1 cellular context compared by ENCODE assay signal in genomic region chr2:21006423-21007128, GRCh38.
A peak's percentile ranks its signal among the peaks of the same experiment; 100 is the strongest.
TF ChIP-seq lines count a peak whose summit lies in the region.

No MANE protein-coding gene starts in this region.

TF ChIP-seq in HepG2, 621 proteins besides CTCF, POLR2A, EP300 and RAD21 (continued from another document and continues in another):
- TF ChIP-seq, protein P1, sequence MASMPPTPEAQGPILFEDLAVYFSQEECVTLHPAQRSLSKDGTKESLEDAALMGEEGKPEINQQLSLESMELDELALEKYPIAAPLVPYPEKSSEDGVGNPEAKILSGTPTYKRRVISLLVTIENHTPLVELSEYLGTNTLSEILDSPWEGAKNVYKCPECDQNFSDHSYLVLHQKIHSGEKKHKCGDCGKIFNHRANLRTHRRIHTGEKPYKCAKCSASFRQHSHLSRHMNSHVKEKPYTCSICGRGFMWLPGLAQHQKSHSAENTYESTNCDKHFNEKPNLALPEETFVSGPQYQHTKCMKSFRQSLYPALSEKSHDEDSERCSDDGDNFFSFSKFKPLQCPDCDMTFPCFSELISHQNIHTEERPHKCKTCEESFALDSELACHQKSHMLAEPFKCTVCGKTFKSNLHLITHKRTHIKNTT (CRISPR knock-in tag; IDR thresholded peaks at IDR 0.05), result no peak
- no peak for TF ChIP-seq NR2F6 (IDR thresholded peaks at IDR 0.05)
- no peak for TF ChIP-seq NR2F6 (CRISPR knock-in tag; IDR thresholded peaks at IDR 0.05)
- TF ChIP-seq, protein P2, sequence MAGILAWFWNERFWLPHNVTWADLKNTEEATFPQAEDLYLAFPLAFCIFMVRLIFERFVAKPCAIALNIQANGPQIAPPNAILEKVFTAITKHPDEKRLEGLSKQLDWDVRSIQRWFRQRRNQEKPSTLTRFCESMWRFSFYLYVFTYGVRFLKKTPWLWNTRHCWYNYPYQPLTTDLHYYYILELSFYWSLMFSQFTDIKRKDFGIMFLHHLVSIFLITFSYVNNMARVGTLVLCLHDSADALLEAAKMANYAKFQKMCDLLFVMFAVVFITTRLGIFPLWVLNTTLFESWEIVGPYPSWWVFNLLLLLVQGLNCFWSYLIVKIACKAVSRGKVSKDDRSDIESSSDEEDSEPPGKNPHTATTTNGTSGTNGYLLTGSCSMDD (CRISPR knock-in tag; IDR thresholded peaks at IDR 0.05), result 0 out of 2 replicates have a peak, but pooled peaks have one; percentile 39
- TF ChIP-seq, protein P3, sequence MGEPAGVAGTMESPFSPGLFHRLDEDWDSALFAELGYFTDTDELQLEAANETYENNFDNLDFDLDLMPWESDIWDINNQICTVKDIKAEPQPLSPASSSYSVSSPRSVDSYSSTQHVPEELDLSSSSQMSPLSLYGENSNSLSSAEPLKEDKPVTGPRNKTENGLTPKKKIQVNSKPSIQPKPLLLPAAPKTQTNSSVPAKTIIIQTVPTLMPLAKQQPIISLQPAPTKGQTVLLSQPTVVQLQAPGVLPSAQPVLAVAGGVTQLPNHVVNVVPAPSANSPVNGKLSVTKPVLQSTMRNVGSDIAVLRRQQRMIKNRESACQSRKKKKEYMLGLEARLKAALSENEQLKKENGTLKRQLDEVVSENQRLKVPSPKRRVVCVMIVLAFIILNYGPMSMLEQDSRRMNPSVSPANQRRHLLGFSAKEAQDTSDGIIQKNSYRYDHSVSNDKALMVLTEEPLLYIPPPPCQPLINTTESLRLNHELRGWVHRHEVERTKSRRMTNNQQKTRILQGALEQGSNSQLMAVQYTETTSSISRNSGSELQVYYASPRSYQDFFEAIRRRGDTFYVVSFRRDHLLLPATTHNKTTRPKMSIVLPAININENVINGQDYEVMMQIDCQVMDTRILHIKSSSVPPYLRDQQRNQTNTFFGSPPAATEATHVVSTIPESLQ (CRISPR knock-in tag; conservative IDR thresholded peaks at IDR 0.05), result no peak
- no peak for TF ChIP-seq ADNP (CRISPR knock-in tag; IDR thresholded peaks at IDR 0.05)
- TF ChIP-seq HOXA9 (CRISPR knock-in tag; IDR thresholded peaks at IDR 0.05; ENCODE audit: borderline replicate concordance), result peak; percentile 70; the same call in 1 of the 2 replicates
- TF ChIP-seq DBP (CRISPR knock-in tag; IDR thresholded peaks at IDR 0.05; ENCODE audit: not compliant biosample characterization), result peak; percentile 72
- TF ChIP-seq, protein P4, sequence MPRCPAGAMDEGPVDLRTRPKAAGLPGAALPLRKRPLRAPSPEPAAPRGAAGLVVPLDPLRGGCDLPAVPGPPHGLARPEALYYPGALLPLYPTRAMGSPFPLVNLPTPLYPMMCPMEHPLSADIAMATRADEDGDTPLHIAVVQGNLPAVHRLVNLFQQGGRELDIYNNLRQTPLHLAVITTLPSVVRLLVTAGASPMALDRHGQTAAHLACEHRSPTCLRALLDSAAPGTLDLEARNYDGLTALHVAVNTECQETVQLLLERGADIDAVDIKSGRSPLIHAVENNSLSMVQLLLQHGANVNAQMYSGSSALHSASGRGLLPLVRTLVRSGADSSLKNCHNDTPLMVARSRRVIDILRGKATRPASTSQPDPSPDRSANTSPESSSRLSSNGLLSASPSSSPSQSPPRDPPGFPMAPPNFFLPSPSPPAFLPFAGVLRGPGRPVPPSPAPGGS (CRISPR knock-in tag; IDR thresholded peaks at IDR 0.05), result 0 out of 2 replicates have a peak, but pooled peaks have one; percentile 56
- TF ChIP-seq ZNF577 (CRISPR knock-in tag; IDR thresholded peaks at IDR 0.05; ENCODE audit: borderline replicate concordance, low read depth), result no peak
- TF ChIP-seq SP5 (CRISPR knock-in tag; IDR thresholded peaks at IDR 0.05; ENCODE audit: borderline replicate concordance, low read depth), result no peak
- TF ChIP-seq, protein P5, sequence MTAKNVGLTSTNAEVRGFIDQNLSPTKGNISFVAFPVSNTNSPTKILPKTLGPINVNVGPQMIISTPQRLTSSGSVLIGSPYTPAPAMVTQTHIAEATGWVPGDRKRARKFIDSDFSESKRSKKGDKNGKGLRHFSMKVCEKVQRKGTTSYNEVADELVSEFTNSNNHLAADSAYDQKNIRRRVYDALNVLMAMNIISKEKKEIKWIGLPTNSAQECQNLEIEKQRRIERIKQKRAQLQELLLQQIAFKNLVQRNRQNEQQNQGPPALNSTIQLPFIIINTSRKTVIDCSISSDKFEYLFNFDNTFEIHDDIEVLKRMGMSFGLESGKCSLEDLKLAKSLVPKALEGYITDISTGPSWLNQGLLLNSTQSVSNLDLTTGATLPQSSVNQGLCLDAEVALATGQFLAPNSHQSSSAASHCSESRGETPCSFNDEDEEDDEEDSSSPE (CRISPR knock-in tag; IDR thresholded peaks at IDR 0.05), result no peak
- no peak for TF ChIP-seq ZNF703 (CRISPR knock-in tag; IDR thresholded peaks at IDR 0.05; ENCODE audit: borderline replicate concordance)
- TF ChIP-seq ZNF619 (CRISPR knock-in tag; IDR thresholded peaks at IDR 0.05), result no peak
- peak; percentile 7; the same call in 1 of the 2 replicates for TF ChIP-seq POGZ (CRISPR knock-in tag; IDR thresholded peaks at IDR 0.05)
- no peak; the same call in 1 of the 2 replicates for TF ChIP-seq ZNF674 (CRISPR knock-in tag; IDR thresholded peaks at IDR 0.05; ENCODE audit: low read depth)
- no peak for TF ChIP-seq TAF15 (IDR thresholded peaks at IDR 0.05; ENCODE audit: low read depth, low read length, poor library complexity, severe bottlenecking)
- peak; percentile 37; the same call in 1 of the 2 replicates for TF ChIP-seq POLR2G (IDR thresholded peaks at IDR 0.05; ENCODE audit: low read depth, low read length)
- TF ChIP-seq ZNF607 (CRISPR knock-in tag; IDR thresholded peaks at IDR 0.05; ENCODE audit: borderline replicate concordance), result no peak
- TF ChIP-seq ZSCAN29 (CRISPR knock-in tag; conservative IDR thresholded peaks at IDR 0.05), result no peak; the same call in 1 of the 2 replicates
- no peak for TF ChIP-seq SIX4 (CRISPR knock-in tag; IDR thresholded peaks at IDR 0.05)
- no peak for TF ChIP-seq FOSL1 (CRISPR knock-in tag; IDR thresholded peaks at IDR 0.05; ENCODE audit: borderline replicate concordance)
- TF ChIP-seq CC2D1A (CRISPR knock-in tag; IDR thresholded peaks at IDR 0.05), result peak; percentile 94; the same call in 1 of the 2 replicates
- TF ChIP-seq ZNF841 (CRISPR knock-in tag; IDR thresholded peaks at IDR 0.05; ENCODE audit: borderline replicate concordance), result 0 out of 2 replicates have a peak, but pooled peaks have one; percentile 43
- TF ChIP-seq TCF7L2 (IDR thresholded peaks at IDR 0.05; ENCODE audit: low read depth, low read length), result no peak
- TF ChIP-seq RNF2 (conservative IDR thresholded peaks at IDR 0.05; ENCODE audit: low read depth), result no peak
- TF ChIP-seq GFI1 (CRISPR knock-in tag; IDR thresholded peaks at IDR 0.05; ENCODE audit: borderline replicate concordance), result no peak
- TF ChIP-seq, protein P6, sequence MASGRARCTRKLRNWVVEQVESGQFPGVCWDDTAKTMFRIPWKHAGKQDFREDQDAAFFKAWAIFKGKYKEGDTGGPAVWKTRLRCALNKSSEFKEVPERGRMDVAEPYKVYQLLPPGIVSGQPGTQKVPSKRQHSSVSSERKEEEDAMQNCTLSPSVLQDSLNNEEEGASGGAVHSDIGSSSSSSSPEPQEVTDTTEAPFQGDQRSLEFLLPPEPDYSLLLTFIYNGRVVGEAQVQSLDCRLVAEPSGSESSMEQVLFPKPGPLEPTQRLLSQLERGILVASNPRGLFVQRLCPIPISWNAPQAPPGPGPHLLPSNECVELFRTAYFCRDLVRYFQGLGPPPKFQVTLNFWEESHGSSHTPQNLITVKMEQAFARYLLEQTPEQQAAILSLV (CRISPR knock-in tag; IDR thresholded peaks at IDR 0.05; ENCODE audit: borderline replicate concordance), result no peak
- TF ChIP-seq ZNF343 (CRISPR knock-in tag; IDR thresholded peaks at IDR 0.05), result no peak
- TF ChIP-seq, protein P7, sequence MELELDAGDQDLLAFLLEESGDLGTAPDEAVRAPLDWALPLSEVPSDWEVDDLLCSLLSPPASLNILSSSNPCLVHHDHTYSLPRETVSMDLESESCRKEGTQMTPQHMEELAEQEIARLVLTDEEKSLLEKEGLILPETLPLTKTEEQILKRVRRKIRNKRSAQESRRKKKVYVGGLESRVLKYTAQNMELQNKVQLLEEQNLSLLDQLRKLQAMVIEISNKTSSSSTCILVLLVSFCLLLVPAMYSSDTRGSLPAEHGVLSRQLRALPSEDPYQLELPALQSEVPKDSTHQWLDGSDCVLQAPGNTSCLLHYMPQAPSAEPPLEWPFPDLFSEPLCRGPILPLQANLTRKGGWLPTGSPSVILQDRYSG (CRISPR knock-in tag; IDR thresholded peaks at IDR 0.05), result no peak
- TF ChIP-seq FIP1L1 (IDR thresholded peaks at IDR 0.05; ENCODE audit: borderline replicate concordance, insufficient read depth, low read depth, low read length), result no peak
- no peak for TF ChIP-seq ZHX1 (CRISPR knock-in tag; IDR thresholded peaks at IDR 0.05; ENCODE audit: low read depth)
- TF ChIP-seq PHF21A (CRISPR knock-in tag; IDR thresholded peaks at IDR 0.05), result peak; percentile 51; the same call in 1 of the 2 replicates
- TF ChIP-seq ATRX (CRISPR knock-in tag; IDR thresholded peaks at IDR 0.05; ENCODE audit: borderline replicate concordance), result no peak
- no peak for TF ChIP-seq ZNF431 (CRISPR knock-in tag; IDR thresholded peaks at IDR 0.05; ENCODE audit: borderline replicate concordance, low read depth)
- 0 out of 2 replicates have a peak, but pooled peaks have one; percentile 15 for TF ChIP-seq REPIN1 (CRISPR knock-in tag; IDR thresholded peaks at IDR 0.05; ENCODE audit: borderline replicate concordance, low read depth)
- TF ChIP-seq BRCA1 (CRISPR knock-in tag; IDR thresholded peaks at IDR 0.05), result peak; percentile 60; the same call in 1 of the 2 replicates
- TF ChIP-seq DNMT1 (CRISPR knock-in tag; IDR thresholded peaks at IDR 0.05), result no peak
- TF ChIP-seq, protein P8, sequence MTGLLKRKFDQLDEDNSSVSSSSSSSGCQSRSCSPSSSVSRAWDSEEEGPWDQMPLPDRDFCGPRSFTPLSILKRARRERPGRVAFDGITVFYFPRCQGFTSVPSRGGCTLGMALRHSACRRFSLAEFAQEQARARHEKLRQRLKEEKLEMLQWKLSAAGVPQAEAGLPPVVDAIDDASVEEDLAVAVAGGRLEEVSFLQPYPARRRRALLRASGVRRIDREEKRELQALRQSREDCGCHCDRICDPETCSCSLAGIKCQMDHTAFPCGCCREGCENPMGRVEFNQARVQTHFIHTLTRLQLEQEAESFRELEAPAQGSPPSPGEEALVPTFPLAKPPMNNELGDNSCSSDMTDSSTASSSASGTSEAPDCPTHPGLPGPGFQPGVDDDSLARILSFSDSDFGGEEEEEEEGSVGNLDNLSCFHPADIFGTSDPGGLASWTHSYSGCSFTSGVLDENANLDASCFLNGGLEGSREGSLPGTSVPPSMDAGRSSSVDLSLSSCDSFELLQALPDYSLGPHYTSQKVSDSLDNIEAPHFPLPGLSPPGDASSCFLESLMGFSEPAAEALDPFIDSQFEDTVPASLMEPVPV (CRISPR knock-in tag; IDR thresholded peaks at IDR 0.05), result peak; percentile 35; the same call in 1 of the 2 replicates
- TF ChIP-seq HHEX (CRISPR knock-in tag; IDR thresholded peaks at IDR 0.05), result no peak
- TF ChIP-seq ZNF777 (CRISPR knock-in tag; IDR thresholded peaks at IDR 0.05), result 0 out of 2 replicates have a peak, but pooled peaks have one; percentile 13
- TF ChIP-seq PHB2 (IDR thresholded peaks at IDR 0.05; ENCODE audit: partially characterized antibody), result no peak
- no peak for TF ChIP-seq ZNF430 (CRISPR knock-in tag; IDR thresholded peaks at IDR 0.05)
- TF ChIP-seq, protein P9, sequence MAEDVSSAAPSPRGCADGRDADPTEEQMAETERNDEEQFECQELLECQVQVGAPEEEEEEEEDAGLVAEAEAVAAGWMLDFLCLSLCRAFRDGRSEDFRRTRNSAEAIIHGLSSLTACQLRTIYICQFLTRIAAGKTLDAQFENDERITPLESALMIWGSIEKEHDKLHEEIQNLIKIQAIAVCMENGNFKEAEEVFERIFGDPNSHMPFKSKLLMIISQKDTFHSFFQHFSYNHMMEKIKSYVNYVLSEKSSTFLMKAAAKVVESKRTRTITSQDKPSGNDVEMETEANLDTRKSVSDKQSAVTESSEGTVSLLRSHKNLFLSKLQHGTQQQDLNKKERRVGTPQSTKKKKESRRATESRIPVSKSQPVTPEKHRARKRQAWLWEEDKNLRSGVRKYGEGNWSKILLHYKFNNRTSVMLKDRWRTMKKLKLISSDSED (CRISPR knock-in tag; IDR thresholded peaks at IDR 0.05), result no peak
- no peak for TF ChIP-seq U2AF1 (optimal IDR thresholded peaks at IDR 0.05; ENCODE audit: low read depth, low read length)
